1 cellular context compared by ENCODE assay signal in the genomic region with DNA sequence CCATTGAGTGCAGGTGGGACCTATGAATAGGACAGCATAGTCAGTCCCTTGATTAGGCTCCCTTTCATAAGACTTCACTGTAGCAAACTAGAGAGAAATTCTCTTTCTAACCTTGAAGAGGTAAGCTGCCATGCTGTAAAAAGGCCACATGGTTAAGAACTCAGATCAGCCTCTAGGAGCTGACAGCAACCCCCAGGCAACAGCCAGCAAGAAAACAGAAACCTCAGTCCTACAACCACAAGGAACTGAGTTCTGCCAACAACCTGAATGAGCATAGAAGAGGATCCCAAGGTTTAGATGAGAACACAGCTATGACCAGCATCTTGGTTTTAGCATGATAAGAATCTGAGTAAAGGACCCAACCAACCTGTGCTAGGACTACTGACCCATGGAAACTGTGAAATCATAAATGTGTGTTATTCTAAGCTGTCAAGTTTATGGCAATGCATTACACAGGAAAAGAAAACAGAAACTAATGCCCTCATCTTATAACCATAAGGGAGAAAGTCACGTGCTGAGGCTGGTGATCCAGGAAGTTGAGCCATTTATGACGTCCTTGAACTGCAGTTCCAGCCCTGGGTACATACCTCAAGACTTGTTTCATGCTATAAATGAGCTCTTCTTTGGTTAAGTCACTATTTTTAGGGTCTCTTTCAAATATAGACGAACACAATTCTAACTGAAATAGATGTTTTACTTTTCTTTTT.
TF ChIP-seq lines count a peak whose summit lies in the region.

No MANE protein-coding gene starts in this region.

TF ChIP-seq in GM12878, 131 proteins besides CTCF, POLR2A, EP300 and RAD21 (continued from another document):
- TF ChIP-seq BCL3 (IDR thresholded peaks at IDR 0.05; ENCODE audit: borderline replicate concordance, insufficient read depth, low read depth, low read length, poor library complexity, severe bottlenecking): no peak
- TF ChIP-seq RBBP5 (conservative IDR thresholded peaks at IDR 0.05): no peak
- TF ChIP-seq, protein P1, sequence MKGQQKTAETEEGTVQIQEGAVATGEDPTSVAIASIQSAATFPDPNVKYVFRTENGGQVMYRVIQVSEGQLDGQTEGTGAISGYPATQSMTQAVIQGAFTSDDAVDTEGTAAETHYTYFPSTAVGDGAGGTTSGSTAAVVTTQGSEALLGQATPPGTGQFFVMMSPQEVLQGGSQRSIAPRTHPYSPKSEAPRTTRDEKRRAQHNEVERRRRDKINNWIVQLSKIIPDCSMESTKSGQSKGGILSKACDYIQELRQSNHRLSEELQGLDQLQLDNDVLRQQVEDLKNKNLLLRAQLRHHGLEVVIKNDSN (IDR thresholded peaks at IDR 0.05; ENCODE audit: borderline replicate concordance, extremely low read length, insufficient read depth, low read depth, low read length): peak; percentile 42
- TF ChIP-seq ZNF207 (IDR thresholded peaks at IDR 0.05; ENCODE audit: borderline replicate concordance): no peak
- TF ChIP-seq ESRRA (IDR thresholded peaks at IDR 0.05; ENCODE audit: low read length): no peak
- TF ChIP-seq, protein P2, sequence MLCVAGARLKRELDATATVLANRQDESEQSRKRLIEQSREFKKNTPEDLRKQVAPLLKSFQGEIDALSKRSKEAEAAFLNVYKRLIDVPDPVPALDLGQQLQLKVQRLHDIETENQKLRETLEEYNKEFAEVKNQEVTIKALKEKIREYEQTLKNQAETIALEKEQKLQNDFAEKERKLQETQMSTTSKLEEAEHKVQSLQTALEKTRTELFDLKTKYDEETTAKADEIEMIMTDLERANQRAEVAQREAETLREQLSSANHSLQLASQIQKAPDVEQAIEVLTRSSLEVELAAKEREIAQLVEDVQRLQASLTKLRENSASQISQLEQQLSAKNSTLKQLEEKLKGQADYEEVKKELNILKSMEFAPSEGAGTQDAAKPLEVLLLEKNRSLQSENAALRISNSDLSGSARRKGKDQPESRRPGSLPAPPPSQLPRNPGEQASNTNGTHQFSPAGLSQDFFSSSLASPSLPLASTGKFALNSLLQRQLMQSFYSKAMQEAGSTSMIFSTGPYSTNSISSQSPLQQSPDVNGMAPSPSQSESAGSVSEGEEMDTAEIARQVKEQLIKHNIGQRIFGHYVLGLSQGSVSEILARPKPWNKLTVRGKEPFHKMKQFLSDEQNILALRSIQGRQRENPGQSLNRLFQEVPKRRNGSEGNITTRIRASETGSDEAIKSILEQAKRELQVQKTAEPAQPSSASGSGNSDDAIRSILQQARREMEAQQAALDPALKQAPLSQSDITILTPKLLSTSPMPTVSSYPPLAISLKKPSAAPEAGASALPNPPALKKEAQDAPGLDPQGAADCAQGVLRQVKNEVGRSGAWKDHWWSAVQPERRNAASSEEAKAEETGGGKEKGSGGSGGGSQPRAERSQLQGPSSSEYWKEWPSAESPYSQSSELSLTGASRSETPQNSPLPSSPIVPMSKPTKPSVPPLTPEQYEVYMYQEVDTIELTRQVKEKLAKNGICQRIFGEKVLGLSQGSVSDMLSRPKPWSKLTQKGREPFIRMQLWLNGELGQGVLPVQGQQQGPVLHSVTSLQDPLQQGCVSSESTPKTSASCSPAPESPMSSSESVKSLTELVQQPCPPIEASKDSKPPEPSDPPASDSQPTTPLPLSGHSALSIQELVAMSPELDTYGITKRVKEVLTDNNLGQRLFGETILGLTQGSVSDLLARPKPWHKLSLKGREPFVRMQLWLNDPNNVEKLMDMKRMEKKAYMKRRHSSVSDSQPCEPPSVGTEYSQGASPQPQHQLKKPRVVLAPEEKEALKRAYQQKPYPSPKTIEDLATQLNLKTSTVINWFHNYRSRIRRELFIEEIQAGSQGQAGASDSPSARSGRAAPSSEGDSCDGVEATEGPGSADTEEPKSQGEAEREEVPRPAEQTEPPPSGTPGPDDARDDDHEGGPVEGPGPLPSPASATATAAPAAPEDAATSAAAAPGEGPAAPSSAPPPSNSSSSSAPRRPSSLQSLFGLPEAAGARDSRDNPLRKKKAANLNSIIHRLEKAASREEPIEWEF (IDR thresholded peaks at IDR 0.05; ENCODE audit: insufficient replicate concordance, low read depth, low read length): no peak
- 0 out of 2 replicates have a peak, but pooled peaks have one; percentile 31 for TF ChIP-seq CREB1 (IDR thresholded peaks at IDR 0.05; ENCODE audit: low read depth)
